In the genomic region with DNA sequence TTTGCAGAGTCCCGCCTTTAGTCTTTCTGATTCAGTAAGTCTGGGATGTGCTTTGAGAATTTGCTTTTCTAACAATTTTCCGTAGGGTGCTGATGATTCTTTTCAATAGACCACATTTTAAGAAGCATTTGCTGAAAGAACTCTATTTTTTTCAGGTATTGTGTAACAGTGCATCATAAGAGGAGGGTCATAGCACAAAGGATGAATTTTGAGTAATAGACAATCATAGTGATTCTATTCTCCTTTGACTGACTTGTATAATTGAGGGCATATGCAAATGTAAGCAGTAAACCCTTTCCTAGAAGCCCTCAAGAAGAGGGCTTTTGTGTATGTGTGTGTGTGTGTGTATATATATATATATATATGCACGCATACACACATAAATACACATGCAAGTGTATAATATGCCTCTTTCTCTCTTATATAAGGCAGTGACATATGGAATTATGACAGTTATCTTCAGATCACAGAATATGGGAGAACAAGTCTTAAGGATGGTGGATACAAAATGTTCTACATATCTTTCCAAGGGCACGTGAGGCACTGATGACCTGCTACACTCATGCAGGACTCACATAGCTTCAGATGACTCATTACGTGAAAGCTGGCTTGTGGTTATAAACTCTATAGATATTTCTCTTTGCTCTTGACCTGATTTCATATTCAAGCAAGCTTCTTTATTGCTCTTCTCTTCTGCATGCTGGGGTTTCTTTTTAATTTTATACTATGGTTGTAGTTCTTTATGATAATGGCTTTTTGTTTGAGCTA, we compare ENCODE assay signal across 9 cellular contexts. TPM values are rescaled to one million over a fixed set of nuclear protein-coding genes. Genes with fewer than 3 reads are reported as not detected.
DNase-seq lines count a peak whose midpoint lies in the region; ATAC-seq and TF ChIP-seq lines count a peak whose summit lies in the region.
"Had no signal": no experiment of that assay in that cellular context is flagged by ENCODE, and none has a peak within 500 bp of the region (broad histone marks: within the 10 kb centered on the region; RNA-seq: fewer than 3 reads in every experiment).

No MANE protein-coding gene starts in this region.

- DNase-seq in activated T-cell treated with anti-CD3 and anti-CD28 coated beads, Interleukin-2, amount 50 U/mL, for 72 hours, result peak in 1 of 2 donors; percentile 35
- DNase-seq in activated T-cell treated with anti-CD3 and anti-CD28 coated beads, Interleukin-2, amount 50 U/mL, for 1 hour, result no peak
- DNase-seq in SK-MEL-5 (ENCODE audit: low read depth, low spot score) (peak; percentile 97), left colon (peak in 1 of 2 donors; percentile 56), NCI-H2196 (lab: John Stamatoyannopoulos, UW; ENCODE audit: unreplicated experiment) (no peak), activated gamma-delta T cell (lab: John Stamatoyannopoulos, UW) (no peak), sigmoid colon (no peak)
- DNase-seq: right lobe of liver had no signal

- H3K4me1 Mint-ChIP-seq in activated T-cell treated with anti-CD3 and anti-CD28 coated beads, Interleukin-2, amount 50 U/mL, for 72 hours (ENCODE audit: low read depth), result peaks cover 58% of the 10 kb centered on the region

- H3K27me3 Mint-ChIP-seq in activated T-cell treated with anti-CD3 and anti-CD28 coated beads, Interleukin-2, amount 50 U/mL, for 72 hours (ENCODE audit: low read depth), result no peaks in the 10 kb centered on the region

- intact Hi-C loops in left colon (cut with DNase I, micrococcal nuclease), result no loop called here
- intact Hi-C loops in sigmoid colon (cut with DNase I), result no loop called here

- no peak overlapping the region for H3K27ac ChIP-seq in sigmoid colon
- H3K27ac ChIP-seq: right lobe of liver had no signal

- no peak for TF ChIP-seq CTCF in sigmoid colon (IDR thresholded peaks at IDR 0.05)

- no peak overlapping the region for H3K27ac Mint-ChIP-seq in activated T-cell treated with anti-CD3 and anti-CD28 coated beads, Interleukin-2, amount 50 U/mL, for 72 hours

- H3K9me3 Mint-ChIP-seq in activated T-cell treated with anti-CD3 and anti-CD28 coated beads, Interleukin-2, amount 50 U/mL, for 72 hours, result no peaks in the 10 kb centered on the region

- no peak for TF ChIP-seq EP300 in sigmoid colon (IDR thresholded peaks at IDR 0.05)

- H3K36me3 ChIP-seq in sigmoid colon, result no peaks in the 10 kb centered on the region
- H3K36me3 ChIP-seq: right lobe of liver had no signal

- H3K4me3 Mint-ChIP-seq in activated T-cell treated with anti-CD3 and anti-CD28 coated beads, Interleukin-2, amount 50 U/mL, for 72 hours, result peak overlapping the region in 1 of 2 donors; percentile 79

- no peaks in the 10 kb centered on the region for H3K27me3 ChIP-seq in sigmoid colon
- H3K27me3 ChIP-seq: right lobe of liver had no signal

- H3K9me3 ChIP-seq in sigmoid colon, result no peaks in the 10 kb centered on the region
- H3K9me3 ChIP-seq: right lobe of liver had no signal

- ATAC-seq in activated T-cell treated with anti-CD3 and anti-CD28 coated beads, Interleukin-2, amount 50 U/mL, for 72 hours (replicated peaks in 1 of 2), result peak; percentile 73 to 74
- ATAC-seq in HG02970 (IDR thresholded peaks at IDR 0.05; ENCODE audit: low FRiP score, unreplicated experiment) (peak; percentile 82), left colon (peak; percentile 94)

- H3K36me3 Mint-ChIP-seq in activated T-cell treated with anti-CD3 and anti-CD28 coated beads, Interleukin-2, amount 50 U/mL, for 72 hours (ENCODE audit: insufficient read depth in 2 of 2), result no peaks in the 10 kb centered on the region

- peaks cover 0 to 7% (median 2%) of the 10 kb centered on the region in 4 donors for H3K4me1 ChIP-seq in sigmoid colon
- H3K4me1 ChIP-seq: right lobe of liver had no signal

- peak overlapping the region in 2 of 4 donors; percentile 4 to 14 for H3K4me3 ChIP-seq in sigmoid colon
- H3K4me3 ChIP-seq: right lobe of liver had no signal

- TF ChIP-seq POLR2A in sigmoid colon (IDR thresholded peaks at IDR 0.05), result no peak

- 58 to 70% methylated on average over 5 of the region's 5 CpGs for WGBS in sigmoid colon, 2 donors

- in situ Hi-C loops in SK-MEL-5 (cut with HindIII; ENCODE audit: low pct_unique_long_range_greater_than_20kb, low sequenced_read_pairs), result no loop called here

RNA-seq across cellular contexts. Expression of a gene that starts 6.5 kb away (rescaled TPM):
- total RNA-seq in activated T-cell treated with anti-CD3 and anti-CD28 coated beads, Interleukin-2, amount 50 U/mL, for 72 hours, result 10 to 100 TPM; 48.7 to 65.5 TPM
- 355 and 367 TPM in 2 replicates for total RNA-seq in SK-MEL-5 (2014; rRNA removed; shearing (Covaris generic))
- 308 and 323 TPM in 2 replicates for polyA plus RNA-seq in SK-MEL-5 (2015; cell fraction: cytosol; rRNA removed)
- polyA plus RNA-seq in SK-MEL-5 (2015; cell fraction: nucleus; rRNA removed), result 220 and 246 TPM in 2 replicates
- total RNA-seq in left colon (100 to 1,000 TPM; 168 to 292 TPM), sigmoid colon (100 to 1,000 TPM in 2 of 4 donors, 10 to 100 TPM in 2; 59.3 to 194 (median 101) TPM)
- polyA plus RNA-seq in sigmoid colon, result 100 to 1,000 TPM in 2 of 3 donors, 10 to 100 TPM in 1; 88.9 to 156 (median 145) TPM

RNA-seq across cellular contexts. Expression of a gene that starts 54.2 kb away (rescaled TPM):
- not detected for total RNA-seq in activated T-cell treated with anti-CD3 and anti-CD28 coated beads, Interleukin-2, amount 50 U/mL, for 72 hours
- total RNA-seq in SK-MEL-5 (2014; rRNA removed; shearing (Covaris generic)), result not detected in 2 replicates
- polyA plus RNA-seq in SK-MEL-5 (2015; cell fraction: cytosol; rRNA removed), result not detected in 2 replicates
- polyA plus RNA-seq in SK-MEL-5 (2015; cell fraction: nucleus; rRNA removed), result 0.64 TPM in 1 of 2 replicates, not detected in the other
- total RNA-seq in left colon, result not detected
- not detected for total RNA-seq in sigmoid colon
- not detected for polyA plus RNA-seq in sigmoid colon
- total RNA-seq: right lobe of liver had no signal
